In genomic region chr12:86081798-86082197, GRCh38 we compare ENCODE assay signal across 14 cellular contexts.
DNase-seq lines count a peak whose midpoint lies in the region; TF ChIP-seq lines count a peak whose summit lies in the region.
"Had no signal": no experiment of that assay in that cellular context is flagged by ENCODE, and none has a peak within 500 bp of the region (broad histone marks: within the 10 kb centered on the region; RNA-seq: fewer than 3 reads in every experiment).

No MANE protein-coding gene starts in this region.

- no peaks in the 10 kb centered on the region for H3K27me3 ChIP-seq in neuronal stem cell (ENCODE audit: control insufficient read depth in 3 of 3, insufficient read depth in 3 of 3, low read depth in 1 of 3, low read length in 3 of 3)
- H3K27me3 ChIP-seq: BLaER1 treated with 17β-estradiol and CSF1 and Interleukin-3, amounts not matched to agents 10 nM and 100 nM had no signal

- no peak overlapping the region for H2BK5ac ChIP-seq in neuronal stem cell (ENCODE audit: low read length)

- peak; percentile 9 for DNase-seq in G401 (ENCODE audit: low spot score)
- peak; percentile 5 for DNase-seq in astrocyte of the spinal cord (ENCODE audit: low read depth, low spot score)
- DNase-seq in glutamatergic neuron: peak; percentile 30
- DNase-seq in neuronal stem cell (ENCODE audit: low spot score): no peak
- DNase-seq in NCI-H510A (lab: John Stamatoyannopoulos, UW): no peak
- DNase-seq in SIG-M5 treated with dmso at 0.1 percent for 504 hours (lab: John Stamatoyannopoulos, UW; ENCODE audit: unreplicated experiment): no peak
- DNase-seq in RWPE1 (ENCODE audit: low spot score): no peak
- DNase-seq: 8988T; ACHN; CD4-positive, CD25-positive, alpha-beta regulatory T cell; DMS53; H7 had no signal

- no peaks in the 10 kb centered on the region for H3K27me3 Mint-ChIP-seq in glutamatergic neuron (ENCODE audit: unreplicated experiment)
- H3K27me3 Mint-ChIP-seq: CD4-positive, CD25-positive, alpha-beta regulatory T cell had no signal

- H3K9me3 Mint-ChIP-seq in glutamatergic neuron (ENCODE audit: unreplicated experiment): no peaks in the 10 kb centered on the region

- CTCF ChIA-PET in RWPE1 (lab: Yijun Ruan, JAX): no interaction called here

- no peak overlapping the region for H3K23ac ChIP-seq in neuronal stem cell (ENCODE audit: low read depth, low read length, poor library complexity)

- H3K27ac ChIP-seq in neuronal stem cell (replicated peaks; ENCODE audit: low read length) (no peak overlapping the region), RWPE1 (no peak overlapping the region)
- H3K27ac ChIP-seq: BLaER1 treated with 17β-estradiol and CSF1 and Interleukin-3, amounts not matched to agents 10 nM and 100 nM had no signal

- POLR2A ChIA-PET in RWPE1 (lab: Yijun Ruan, JAX; ENCODE audit: low non-redundant PET): no interaction called here

- H4K8ac ChIP-seq in neuronal stem cell (ENCODE audit: low read depth, low read length): no peak overlapping the region

- peaks cover 0 to 10% of the 10 kb centered on the region in 2 donors for H3K4me1 ChIP-seq in neuronal stem cell (ENCODE audit: control insufficient read depth in 2 of 2, insufficient read depth in 1 of 2, low read depth in 1 of 2, low read length in 2 of 2)
- H3K4me1 ChIP-seq: BLaER1 treated with 17β-estradiol and CSF1 and Interleukin-3, amounts not matched to agents 10 nM and 100 nM had no signal

- H2BK120ac ChIP-seq in neuronal stem cell (ENCODE audit: low read depth, low read length): no peak overlapping the region

- no CpG with 5 or more reads among the region's 2 CpGs for WGBS in neuronal stem cell (ENCODE audit: extremely low coverage in 2 of 2, insufficient read length in 2 of 2, insufficient replicate concordance in 1 of 2), 2 donors

- no peak overlapping the region for H3K18ac ChIP-seq in neuronal stem cell (ENCODE audit: low read length)

- no peak overlapping the region for H3K4me3 Mint-ChIP-seq in glutamatergic neuron (ENCODE audit: unreplicated experiment)
- H3K4me3 Mint-ChIP-seq: CD4-positive, CD25-positive, alpha-beta regulatory T cell; GM23338 had no signal

- H3K4ac ChIP-seq in neuronal stem cell (ENCODE audit: low read length): no peak overlapping the region

- H3K4me1 Mint-ChIP-seq in glutamatergic neuron (ENCODE audit: low read depth, unreplicated experiment): peaks cover 10% of the 10 kb centered on the region
- H3K4me1 Mint-ChIP-seq: CD4-positive, CD25-positive, alpha-beta regulatory T cell; GM23338 had no signal

- no peaks in the 10 kb centered on the region for H3K9me3 ChIP-seq in neuronal stem cell (replicated peaks in 1 of 2; ENCODE audit: control insufficient read depth in 2 of 2, insufficient read depth in 1 of 2, low read depth in 1 of 2, low read length in 2 of 2)
- H3K9me3 ChIP-seq: BLaER1 treated with 17β-estradiol and CSF1 and Interleukin-3, amounts not matched to agents 10 nM and 100 nM had no signal

- H3K27ac Mint-ChIP-seq in glutamatergic neuron (ENCODE audit: unreplicated experiment): peak overlapping the region; percentile 11
- H3K27ac Mint-ChIP-seq: CD4-positive, CD25-positive, alpha-beta regulatory T cell; GM23338 had no signal

- no peaks in the 10 kb centered on the region for H3K36me3 Mint-ChIP-seq in glutamatergic neuron (ENCODE audit: unreplicated experiment)
- H3K36me3 Mint-ChIP-seq: CD4-positive, CD25-positive, alpha-beta regulatory T cell had no signal

- no peak overlapping the region for H2BK15ac ChIP-seq in neuronal stem cell (ENCODE audit: low read length)

- no peak overlapping the region for H3K4me2 ChIP-seq in neuronal stem cell (ENCODE audit: insufficient read depth, low read length, poor library complexity, severe bottlenecking)
- H3K4me2 ChIP-seq: BLaER1 treated with 17β-estradiol and CSF1 and Interleukin-3, amounts not matched to agents 10 nM and 100 nM; GM23338 had no signal

- in situ Hi-C loops in G401 (cut with HindIII; ENCODE audit: low sequenced_read_pairs): no loop called here
- in situ Hi-C loops in astrocyte of the spinal cord (cut with HindIII; ENCODE audit: low sequenced_read_pairs): no loop called here

- H2AFZ ChIP-seq in neuronal stem cell (ENCODE audit: low read length): peak overlapping the region; percentile 12
- H2AFZ ChIP-seq: GM23338 had no signal

- H3K4me3 ChIP-seq in astrocyte of the spinal cord (ENCODE audit: low read depth, low read length) (no peak overlapping the region), neuronal stem cell (ENCODE audit: low read length in 2 of 2) (no peak overlapping the region)
- H3K4me3 ChIP-seq: BLaER1 treated with 17β-estradiol and CSF1 and Interleukin-3, amounts not matched to agents 10 nM and 100 nM; GM23338 had no signal

- no peak overlapping the region for H3K14ac ChIP-seq in neuronal stem cell (ENCODE audit: low read length)

- no peak overlapping the region for H2BK12ac ChIP-seq in neuronal stem cell (ENCODE audit: low read length)

- H3K36me3 ChIP-seq in neuronal stem cell (replicated peaks in 1 of 2; ENCODE audit: control insufficient read depth in 2 of 2, insufficient read depth in 2 of 2, low read length in 2 of 2): no peaks in the 10 kb centered on the region
- H3K36me3 ChIP-seq: BLaER1 treated with 17β-estradiol and CSF1 and Interleukin-3, amounts not matched to agents 10 nM and 100 nM had no signal

- no peak overlapping the region for H3K9ac ChIP-seq in neuronal stem cell (ENCODE audit: low read depth, low read length, poor library complexity)
- H3K9ac ChIP-seq: BLaER1 treated with 17β-estradiol and CSF1 and Interleukin-3, amounts not matched to agents 10 nM and 100 nM had no signal

- H3K79me1 ChIP-seq in neuronal stem cell (ENCODE audit: low read depth, low read length): no peaks in the 10 kb centered on the region

- no peak overlapping the region for H2AK5ac ChIP-seq in neuronal stem cell (ENCODE audit: low read depth, low read length)

- no peak for TF ChIP-seq CTCF in astrocyte of the spinal cord (IDR thresholded peaks at IDR 0.05; ENCODE audit: low read depth, low read length)
- no peak for TF ChIP-seq CTCF in glutamatergic neuron (IDR thresholded peaks at IDR 0.05; ENCODE audit: partially characterized antibody, unreplicated experiment)
- TF ChIP-seq CTCF in RWPE1 (conservative IDR thresholded peaks at IDR 0.05; ENCODE audit: low read depth): no peak

- H4K91ac ChIP-seq in neuronal stem cell (ENCODE audit: low read depth, low read length, poor library complexity): no peak overlapping the region

Comparison
In these comparisons a context has a peak if more than half of its experiments do, and no peak if none do; other contexts are left out.
1. DNase-seq: peak in G401 (single experiment), astrocyte of the spinal cord (single experiment) and glutamatergic neuron (single experiment); none in neuronal stem cell (single experiment), NCI-H510A (single experiment), SIG-M5 treated with dmso at 0.1 percent for 504 hours (single experiment) and RWPE1 (single experiment).